ENCODE assay signal across 1 cellular context in genomic region chr7:50481867-50482266, GRCh38.
TF ChIP-seq lines count a peak whose summit lies in the region.

No MANE protein-coding gene starts in this region.

TF ChIP-seq in HepG2, 621 proteins besides CTCF, POLR2A, EP300 and RAD21:
- TF ChIP-seq ARID4A (CRISPR knock-in tag; IDR thresholded peaks at IDR 0.05; ENCODE audit: borderline replicate concordance) (no peak), ZBTB33 (CRISPR knock-in tag; IDR thresholded peaks at IDR 0.05) (peak; percentile 99)
